Comparison of ENCODE assay signal across 32 cellular contexts in genomic region chr4:119593698-119594097, GRCh38. TPM values are rescaled to one million over a fixed set of nuclear protein-coding genes. Genes with fewer than 3 reads are reported as not detected.
"Had no signal": no experiment of that assay in that cellular context is flagged by ENCODE, and none has a peak within 500 bp of the region (broad histone marks: within the 10 kb centered on the region; RNA-seq: fewer than 3 reads in every experiment).

No MANE protein-coding gene starts in this region.

- H3K4me3 ChIP-seq: adrenal gland, breast epithelium, cardiac muscle cell, colonic mucosa, heart left ventricle had no signal

- H3K4me1 Mint-ChIP-seq: activated CD4-positive, alpha-beta T cell treated with anti-CD3 and anti-CD28 coated beads for 36 hours; activated CD4-positive, alpha-beta T cell treated with anti-CD3 and anti-CD28 coated beads, Interleukin-2, amount 10 ng/mL, durations not matched to agents 24 days and 14 days; activated CD8-positive, alpha-beta memory T cell treated with anti-CD3 and anti-CD28 coated beads, Interleukin-2, amount 10 ng/mL, durations not matched to agents 7 days and 5 days; activated naive CD4-positive, alpha-beta T cell treated with anti-CD3 and anti-CD28 coated beads, Interleukin-2, amount 50 U/mL, for 24 hours; activated naive CD8-positive, alpha-beta T cell treated with anti-CD3 and anti-CD28 coated beads for 36 hours; activated naive CD8-positive, alpha-beta T cell treated with anti-CD3 and anti-CD28 coated beads, Interleukin-2, amount 50 U/mL, for 24 hours had no signal

- H3K9me3 ChIP-seq: colonic mucosa had no signal

- DNase-seq: activated CD4-positive, alpha-beta memory T cell treated with anti-CD3 and anti-CD28 coated beads for 36 hours; activated CD4-positive, alpha-beta T cell treated with anti-CD3 and anti-CD28 coated beads for 36 hours; activated CD4-positive, alpha-beta T cell treated with anti-CD3 and anti-CD28 coated beads, Interleukin-2, amount 10 ng/mL, durations not matched to agents 24 days and 14 days; activated CD4-positive, CD25-positive, alpha-beta regulatory T cell; activated CD4-positive, CD25-positive, alpha-beta regulatory T cell treated with anti-CD3 and anti-CD28 coated beads, Interleukin-2, amount 50 U/mL, for 72 hours; activated CD8-positive, alpha-beta memory T cell treated with anti-CD3 and anti-CD28 coated beads, Interleukin-2, amount 10 ng/mL, durations not matched to agents 7 days and 5 days; activated CD8-positive, alpha-beta memory T cell treated with anti-CD3 and anti-CD28 coated beads, Interleukin-2, amount 50 U/mL, for 4 hours; activated CD8-positive, alpha-beta T cell treated with anti-CD3 and anti-CD28 coated beads, Interleukin-2, amount 10 ng/mL, durations not matched to agents 7 days and 5 days; activated effector memory CD4-positive, alpha-beta T cell treated with anti-CD3 and anti-CD28 coated beads, Interleukin-2, amount 50 U/mL, for 16 hours; activated naive CD4-positive, alpha-beta T cell treated with anti-CD3 and anti-CD28 coated beads for 36 hours; activated naive CD8-positive, alpha-beta T cell treated with anti-CD3 and anti-CD28 coated beads for 36 hours; activated naive CD8-positive, alpha-beta T cell treated with anti-CD3 and anti-CD28 coated beads, Interleukin-2, amount 50 U/mL, for 24 hours; activated T-cell treated with anti-CD3 and anti-CD28 coated beads, Interleukin-2, amount 50 U/mL, for 1 hour; activated T-cell treated with anti-CD3 and anti-CD28 coated beads, Interleukin-2, amount 50 U/mL, for 48 hours; adrenal gland; amygdala; aorta; central memory CD4-positive, alpha-beta T cell; cerebellar nuclear complex; colonic mucosa; effector CD8-positive, alpha-beta T cell; foreskin fibroblast; glutamatergic neuron; heart left ventricle; T-helper 2 cell had no signal

- H3K27me3 Mint-ChIP-seq: activated CD4-positive, alpha-beta memory T cell treated with anti-CD3 and anti-CD28 coated beads for 36 hours; activated naive CD8-positive, alpha-beta T cell treated with anti-CD3 and anti-CD28 coated beads, Interleukin-2, amount 50 U/mL, for 24 hours; brain had no signal

- ATAC-seq: activated CD4-positive, alpha-beta T cell treated with anti-CD3 and anti-CD28 coated beads for 36 hours; activated CD8-positive, alpha-beta memory T cell treated with anti-CD3 and anti-CD28 coated beads, Interleukin-2, amount 10 ng/mL, durations not matched to agents 7 days and 5 days; activated CD8-positive, alpha-beta T cell treated with anti-CD3 and anti-CD28 coated beads, Interleukin-2, amount 10 ng/mL, durations not matched to agents 7 days and 5 days; activated naive CD8-positive, alpha-beta T cell treated with anti-CD3 and anti-CD28 coated beads, Interleukin-2, amount 50 U/mL, for 24 hours had no signal

- H3K36me3 ChIP-seq: adrenal gland, breast epithelium, cardiac muscle cell, colonic mucosa had no signal

- H3K36me3 Mint-ChIP-seq: activated CD8-positive, alpha-beta memory T cell treated with anti-CD3 and anti-CD28 coated beads, Interleukin-2, amount 10 ng/mL, durations not matched to agents 7 days and 5 days had no signal

- H3K9me3 Mint-ChIP-seq: activated T-helper 2 cell treated with anti-CD3 and anti-CD28 coated beads, Interferon-gamma antibody, Interleukin-2, Interleukin-4, amounts not matched to agents 10 μg/mL and 5 μg/mL and 100 μg/mL, durations not matched to agents 14 hours and 24 hours and 36 hours had no signal

- H3K27ac ChIP-seq: adrenal gland, breast epithelium, cardiac muscle cell, colonic mucosa, epithelial cell of prostate had no signal

- H3K27me3 ChIP-seq: adrenal gland, breast epithelium, cardiac muscle cell, colonic mucosa, heart left ventricle had no signal

- H3K27ac Mint-ChIP-seq: activated CD4-positive, alpha-beta memory T cell treated with anti-CD3 and anti-CD28 coated beads for 36 hours; activated CD4-positive, alpha-beta T cell treated with anti-CD3 and anti-CD28 coated beads for 36 hours; activated CD4-positive, alpha-beta T cell treated with anti-CD3 and anti-CD28 coated beads, Interleukin-2, amount 10 ng/mL, durations not matched to agents 24 days and 14 days; activated CD8-positive, alpha-beta memory T cell treated with anti-CD3 and anti-CD28 coated beads, Interleukin-2, amount 10 ng/mL, durations not matched to agents 7 days and 5 days; activated CD8-positive, alpha-beta T cell treated with anti-CD3 and anti-CD28 coated beads, Interleukin-2, amount 10 ng/mL, durations not matched to agents 7 days and 5 days; activated naive CD4-positive, alpha-beta T cell treated with anti-CD3 and anti-CD28 coated beads for 36 hours; activated naive CD4-positive, alpha-beta T cell treated with anti-CD3 and anti-CD28 coated beads, Interleukin-2, amount 50 U/mL, for 24 hours; activated naive CD8-positive, alpha-beta T cell treated with anti-CD3 and anti-CD28 coated beads for 36 hours; activated naive CD8-positive, alpha-beta T cell treated with anti-CD3 and anti-CD28 coated beads, Interleukin-2, amount 50 U/mL, for 24 hours; activated T-helper 1 cell treated with anti-CD3 and anti-CD28 coated beads, Interleukin-12 subunit alpha, Interleukin-12 subunit beta, Interleukin-2, Interleukin-4 antibody, amounts not matched to agents 30 ng/mL and 10 ng/mL and 1 ng/mL, durations not matched to agents 14 hours and 24 hours and 36 hours; activated T-helper 2 cell treated with anti-CD3 and anti-CD28 coated beads, Interferon-gamma antibody, Interleukin-2, Interleukin-4, amounts not matched to agents 10 μg/mL and 5 μg/mL and 100 μg/mL, durations not matched to agents 14 hours and 24 hours and 36 hours; brain had no signal

- H3K4me1 ChIP-seq: breast epithelium, colonic mucosa had no signal

- H3K4me3 Mint-ChIP-seq: activated CD4-positive, alpha-beta memory T cell treated with anti-CD3 and anti-CD28 coated beads for 36 hours; activated CD4-positive, alpha-beta T cell treated with anti-CD3 and anti-CD28 coated beads for 36 hours; activated CD4-positive, alpha-beta T cell treated with anti-CD3 and anti-CD28 coated beads, Interleukin-2, amount 10 ng/mL, durations not matched to agents 24 days and 14 days; activated CD8-positive, alpha-beta memory T cell treated with anti-CD3 and anti-CD28 coated beads, Interleukin-2, amount 10 ng/mL, durations not matched to agents 7 days and 5 days; activated CD8-positive, alpha-beta T cell treated with anti-CD3 and anti-CD28 coated beads, Interleukin-2, amount 10 ng/mL, durations not matched to agents 7 days and 5 days; activated naive CD4-positive, alpha-beta T cell treated with anti-CD3 and anti-CD28 coated beads for 36 hours; activated naive CD4-positive, alpha-beta T cell treated with anti-CD3 and anti-CD28 coated beads, Interleukin-2, amount 50 U/mL, for 24 hours; activated naive CD8-positive, alpha-beta T cell treated with anti-CD3 and anti-CD28 coated beads for 36 hours; activated naive CD8-positive, alpha-beta T cell treated with anti-CD3 and anti-CD28 coated beads, Interleukin-2, amount 50 U/mL, for 24 hours; activated T-helper 1 cell treated with anti-CD3 and anti-CD28 coated beads, Interleukin-12 subunit alpha, Interleukin-12 subunit beta, Interleukin-2, Interleukin-4 antibody, amounts not matched to agents 30 ng/mL and 10 ng/mL and 1 ng/mL, durations not matched to agents 14 hours and 24 hours and 36 hours; brain had no signal

RNA-seq across cellular contexts. Expression of gene PDE5A, which starts 34.9 kb away (rescaled TPM):
- total RNA-seq: activated CD4-positive, alpha-beta T cell treated with anti-CD3 and anti-CD28 coated beads, Interleukin-2, amount 10 ng/mL, durations not matched to agents 24 days and 14 days; activated naive CD8-positive, alpha-beta T cell treated with anti-CD3 and anti-CD28 coated beads for 36 hours had no signal
